In genomic region chr6:27809939-27810767, GRCh38 we compare ENCODE assay signal across 1 cellular context.
A peak's percentile ranks its signal among the peaks of the same experiment; 100 is the strongest.
TF ChIP-seq lines count a peak whose summit lies in the region.

No MANE protein-coding gene starts in this region.

TF ChIP-seq in HepG2, 621 proteins besides CTCF, POLR2A, EP300 and RAD21 (continued from another document and continues in another):
- TF ChIP-seq, protein P1, sequence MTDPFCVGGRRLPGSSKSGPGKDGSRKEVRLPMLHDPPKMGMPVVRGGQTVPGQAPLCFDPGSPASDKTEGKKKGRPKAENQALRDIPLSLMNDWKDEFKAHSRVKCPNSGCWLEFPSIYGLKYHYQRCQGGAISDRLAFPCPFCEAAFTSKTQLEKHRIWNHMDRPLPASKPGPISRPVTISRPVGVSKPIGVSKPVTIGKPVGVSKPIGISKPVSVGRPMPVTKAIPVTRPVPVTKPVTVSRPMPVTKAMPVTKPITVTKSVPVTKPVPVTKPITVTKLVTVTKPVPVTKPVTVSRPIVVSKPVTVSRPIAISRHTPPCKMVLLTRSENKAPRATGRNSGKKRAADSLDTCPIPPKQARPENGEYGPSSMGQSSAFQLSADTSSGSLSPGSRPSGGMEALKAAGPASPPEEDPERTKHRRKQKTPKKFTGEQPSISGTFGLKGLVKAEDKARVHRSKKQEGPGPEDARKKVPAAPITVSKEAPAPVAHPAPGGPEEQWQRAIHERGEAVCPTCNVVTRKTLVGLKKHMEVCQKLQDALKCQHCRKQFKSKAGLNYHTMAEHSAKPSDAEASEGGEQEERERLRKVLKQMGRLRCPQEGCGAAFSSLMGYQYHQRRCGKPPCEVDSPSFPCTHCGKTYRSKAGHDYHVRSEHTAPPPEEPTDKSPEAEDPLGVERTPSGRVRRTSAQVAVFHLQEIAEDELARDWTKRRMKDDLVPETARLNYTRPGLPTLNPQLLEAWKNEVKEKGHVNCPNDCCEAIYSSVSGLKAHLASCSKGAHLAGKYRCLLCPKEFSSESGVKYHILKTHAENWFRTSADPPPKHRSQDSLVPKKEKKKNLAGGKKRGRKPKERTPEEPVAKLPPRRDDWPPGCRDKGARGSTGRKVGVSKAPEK (CRISPR knock-in tag; IDR thresholded peaks at IDR 0.05; ENCODE audit: borderline replicate concordance) = peak; percentile 98
- TF ChIP-seq JDP2 (CRISPR knock-in tag; IDR thresholded peaks at IDR 0.05; ENCODE audit: borderline replicate concordance) (no peak), POGK (CRISPR knock-in tag; conservative IDR thresholded peaks at IDR 0.05) (peak; percentile 74), CCAR2 (optimal IDR thresholded peaks at IDR 0.05; ENCODE audit: low read depth, low read length) (no peak), HNF4A (CRISPR knock-in tag; IDR thresholded peaks at IDR 0.05) (no peak), GZF1 (CRISPR knock-in tag; IDR thresholded peaks at IDR 0.05) (peak; percentile 78; the same call in 1 of the 2 replicates), ZNF337 (CRISPR knock-in tag; IDR thresholded peaks at IDR 0.05; ENCODE audit: borderline replicate concordance, low read depth) (no peak), FOXA1 (IDR thresholded peaks at IDR 0.05) (no peak), FOXA1 (CRISPR knock-in tag; IDR thresholded peaks at IDR 0.05) (peak; percentile 48), FUBP1 (CRISPR knock-in tag; IDR thresholded peaks at IDR 0.05; ENCODE audit: borderline replicate concordance) (peak; percentile 97), ZNF841 (CRISPR knock-in tag; IDR thresholded peaks at IDR 0.05; ENCODE audit: borderline replicate concordance) (no peak), NCOA1 (CRISPR knock-in tag; IDR thresholded peaks at IDR 0.05) (no peak), ZNF326 (CRISPR knock-in tag; IDR thresholded peaks at IDR 0.05; ENCODE audit: borderline replicate concordance) (no peak), AGO1 (IDR thresholded peaks at IDR 0.05; ENCODE audit: low read depth, low read length, poor library complexity, severe bottlenecking) (peak; percentile 80), PLRG1 (conservative IDR thresholded peaks at IDR 0.05) (no peak), ZNF577 (CRISPR knock-in tag; IDR thresholded peaks at IDR 0.05; ENCODE audit: borderline replicate concordance, low read depth) (no peak), TEAD3 (CRISPR knock-in tag; optimal IDR thresholded peaks at IDR 0.05; ENCODE audit: borderline replicate concordance) (peak; percentile 70), ZNF740 (CRISPR knock-in tag; IDR thresholded peaks at IDR 0.05) (peak; percentile 61; the same call in 1 of the 2 replicates), RARG (CRISPR knock-in tag; IDR thresholded peaks at IDR 0.05; ENCODE audit: low read depth) (peak; percentile 97), ZBTB21 (CRISPR knock-in tag; IDR thresholded peaks at IDR 0.05) (no peak), ZNF430 (CRISPR knock-in tag; IDR thresholded peaks at IDR 0.05) (peak; percentile 90; the same call in 1 of the 2 replicates), NR2F2 (IDR thresholded peaks at IDR 0.05; ENCODE audit: borderline replicate concordance, low read depth) (peak; percentile 59; the same call in 1 of the 2 replicates), NFYB (CRISPR knock-in tag; IDR thresholded peaks at IDR 0.05) (peak; percentile 87), ZNF124 (CRISPR knock-in tag; IDR thresholded peaks at IDR 0.05) (no peak), ZSCAN22 (CRISPR knock-in tag; IDR thresholded peaks at IDR 0.05) (0 out of 2 replicates have a peak, but pooled peaks have one; percentile 42), ZNF17 (CRISPR knock-in tag; IDR thresholded peaks at IDR 0.05) (no peak), ZFP41 (CRISPR knock-in tag; IDR thresholded peaks at IDR 0.05; ENCODE audit: borderline replicate concordance) (peak; percentile 92; the same call in 1 of the 2 replicates), KLF15 (CRISPR knock-in tag; IDR thresholded peaks at IDR 0.05; ENCODE audit: borderline replicate concordance) (no peak; the same call in 1 of the 2 replicates), NONO (IDR thresholded peaks at IDR 0.05) (no peak), NONO (CRISPR knock-in tag; conservative IDR thresholded peaks at IDR 0.05) (peak; percentile 84)
- TF ChIP-seq, protein P2, sequence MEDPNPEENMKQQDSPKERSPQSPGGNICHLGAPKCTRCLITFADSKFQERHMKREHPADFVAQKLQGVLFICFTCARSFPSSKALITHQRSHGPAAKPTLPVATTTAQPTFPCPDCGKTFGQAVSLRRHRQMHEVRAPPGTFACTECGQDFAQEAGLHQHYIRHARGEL (CRISPR knock-in tag; IDR thresholded peaks at IDR 0.05) = no peak
- TF ChIP-seq, protein P3, sequence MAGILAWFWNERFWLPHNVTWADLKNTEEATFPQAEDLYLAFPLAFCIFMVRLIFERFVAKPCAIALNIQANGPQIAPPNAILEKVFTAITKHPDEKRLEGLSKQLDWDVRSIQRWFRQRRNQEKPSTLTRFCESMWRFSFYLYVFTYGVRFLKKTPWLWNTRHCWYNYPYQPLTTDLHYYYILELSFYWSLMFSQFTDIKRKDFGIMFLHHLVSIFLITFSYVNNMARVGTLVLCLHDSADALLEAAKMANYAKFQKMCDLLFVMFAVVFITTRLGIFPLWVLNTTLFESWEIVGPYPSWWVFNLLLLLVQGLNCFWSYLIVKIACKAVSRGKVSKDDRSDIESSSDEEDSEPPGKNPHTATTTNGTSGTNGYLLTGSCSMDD (CRISPR knock-in tag; IDR thresholded peaks at IDR 0.05) = no peak
- TF ChIP-seq, protein P4, sequence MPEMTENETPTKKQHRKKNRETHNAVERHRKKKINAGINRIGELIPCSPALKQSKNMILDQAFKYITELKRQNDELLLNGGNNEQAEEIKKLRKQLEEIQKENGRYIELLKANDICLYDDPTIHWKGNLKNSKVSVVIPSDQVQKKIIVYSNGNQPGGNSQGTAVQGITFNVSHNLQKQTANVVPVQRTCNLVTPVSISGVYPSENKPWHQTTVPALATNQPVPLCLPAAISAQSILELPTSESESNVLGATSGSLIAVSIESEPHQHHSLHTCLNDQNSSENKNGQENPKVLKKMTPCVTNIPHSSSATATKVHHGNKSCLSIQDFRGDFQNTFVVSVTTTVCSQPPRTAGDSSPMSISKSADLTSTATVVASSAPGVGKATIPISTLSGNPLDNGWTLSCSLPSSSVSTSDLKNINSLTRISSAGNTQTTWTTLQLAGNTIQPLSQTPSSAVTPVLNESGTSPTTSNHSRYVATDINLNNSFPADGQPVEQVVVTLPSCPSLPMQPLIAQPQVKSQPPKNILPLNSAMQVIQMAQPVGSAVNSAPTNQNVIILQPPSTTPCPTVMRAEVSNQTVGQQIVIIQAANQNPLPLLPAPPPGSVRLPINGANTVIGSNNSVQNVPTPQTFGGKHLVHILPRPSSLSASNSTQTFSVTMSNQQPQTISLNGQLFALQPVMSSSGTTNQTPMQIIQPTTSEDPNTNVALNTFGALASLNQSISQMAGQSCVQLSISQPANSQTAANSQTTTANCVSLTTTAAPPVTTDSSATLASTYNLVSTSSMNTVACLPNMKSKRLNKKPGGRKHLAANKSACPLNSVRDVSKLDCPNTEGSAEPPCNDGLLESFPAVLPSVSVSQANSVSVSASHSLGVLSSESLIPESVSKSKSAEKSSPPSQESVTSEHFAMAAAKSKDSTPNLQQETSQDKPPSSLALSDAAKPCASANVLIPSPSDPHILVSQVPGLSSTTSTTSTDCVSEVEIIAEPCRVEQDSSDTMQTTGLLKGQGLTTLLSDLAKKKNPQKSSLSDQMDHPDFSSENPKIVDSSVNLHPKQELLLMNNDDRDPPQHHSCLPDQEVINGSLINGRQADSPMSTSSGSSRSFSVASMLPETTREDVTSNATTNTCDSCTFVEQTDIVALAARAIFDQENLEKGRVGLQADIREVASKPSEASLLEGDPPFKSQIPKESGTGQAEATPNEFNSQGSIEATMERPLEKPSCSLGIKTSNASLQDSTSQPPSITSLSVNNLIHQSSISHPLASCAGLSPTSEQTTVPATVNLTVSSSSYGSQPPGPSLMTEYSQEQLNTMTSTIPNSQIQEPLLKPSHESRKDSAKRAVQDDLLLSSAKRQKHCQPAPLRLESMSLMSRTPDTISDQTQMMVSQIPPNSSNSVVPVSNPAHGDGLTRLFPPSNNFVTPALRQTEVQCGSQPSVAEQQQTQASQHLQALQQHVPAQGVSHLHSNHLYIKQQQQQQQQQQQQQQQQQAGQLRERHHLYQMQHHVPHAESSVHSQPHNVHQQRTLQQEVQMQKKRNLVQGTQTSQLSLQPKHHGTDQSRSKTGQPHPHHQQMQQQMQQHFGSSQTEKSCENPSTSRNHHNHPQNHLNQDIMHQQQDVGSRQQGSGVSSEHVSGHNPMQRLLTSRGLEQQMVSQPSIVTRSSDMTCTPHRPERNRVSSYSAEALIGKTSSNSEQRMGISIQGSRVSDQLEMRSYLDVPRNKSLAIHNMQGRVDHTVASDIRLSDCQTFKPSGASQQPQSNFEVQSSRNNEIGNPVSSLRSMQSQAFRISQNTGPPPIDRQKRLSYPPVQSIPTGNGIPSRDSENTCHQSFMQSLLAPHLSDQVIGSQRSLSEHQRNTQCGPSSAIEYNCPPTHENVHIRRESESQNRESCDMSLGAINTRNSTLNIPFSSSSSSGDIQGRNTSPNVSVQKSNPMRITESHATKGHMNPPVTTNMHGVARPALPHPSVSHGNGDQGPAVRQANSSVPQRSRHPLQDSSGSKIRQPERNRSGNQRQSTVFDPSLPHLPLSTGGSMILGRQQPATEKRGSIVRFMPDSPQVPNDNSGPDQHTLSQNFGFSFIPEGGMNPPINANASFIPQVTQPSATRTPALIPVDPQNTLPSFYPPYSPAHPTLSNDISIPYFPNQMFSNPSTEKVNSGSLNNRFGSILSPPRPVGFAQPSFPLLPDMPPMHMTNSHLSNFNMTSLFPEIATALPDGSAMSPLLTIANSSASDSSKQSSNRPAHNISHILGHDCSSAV (CRISPR knock-in tag; IDR thresholded peaks at IDR 0.05; ENCODE audit: borderline replicate concordance) = peak; percentile 72; the same call in 1 of the 2 replicates
- TF ChIP-seq, protein P5, sequence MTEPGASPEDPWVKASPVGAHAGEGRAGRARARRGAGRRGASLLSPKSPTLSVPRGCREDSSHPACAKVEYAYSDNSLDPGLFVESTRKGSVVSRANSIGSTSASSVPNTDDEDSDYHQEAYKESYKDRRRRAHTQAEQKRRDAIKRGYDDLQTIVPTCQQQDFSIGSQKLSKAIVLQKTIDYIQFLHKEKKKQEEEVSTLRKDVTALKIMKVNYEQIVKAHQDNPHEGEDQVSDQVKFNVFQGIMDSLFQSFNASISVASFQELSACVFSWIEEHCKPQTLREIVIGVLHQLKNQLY (CRISPR knock-in tag; IDR thresholded peaks at IDR 0.05) = no peak
- TF ChIP-seq, protein P6, sequence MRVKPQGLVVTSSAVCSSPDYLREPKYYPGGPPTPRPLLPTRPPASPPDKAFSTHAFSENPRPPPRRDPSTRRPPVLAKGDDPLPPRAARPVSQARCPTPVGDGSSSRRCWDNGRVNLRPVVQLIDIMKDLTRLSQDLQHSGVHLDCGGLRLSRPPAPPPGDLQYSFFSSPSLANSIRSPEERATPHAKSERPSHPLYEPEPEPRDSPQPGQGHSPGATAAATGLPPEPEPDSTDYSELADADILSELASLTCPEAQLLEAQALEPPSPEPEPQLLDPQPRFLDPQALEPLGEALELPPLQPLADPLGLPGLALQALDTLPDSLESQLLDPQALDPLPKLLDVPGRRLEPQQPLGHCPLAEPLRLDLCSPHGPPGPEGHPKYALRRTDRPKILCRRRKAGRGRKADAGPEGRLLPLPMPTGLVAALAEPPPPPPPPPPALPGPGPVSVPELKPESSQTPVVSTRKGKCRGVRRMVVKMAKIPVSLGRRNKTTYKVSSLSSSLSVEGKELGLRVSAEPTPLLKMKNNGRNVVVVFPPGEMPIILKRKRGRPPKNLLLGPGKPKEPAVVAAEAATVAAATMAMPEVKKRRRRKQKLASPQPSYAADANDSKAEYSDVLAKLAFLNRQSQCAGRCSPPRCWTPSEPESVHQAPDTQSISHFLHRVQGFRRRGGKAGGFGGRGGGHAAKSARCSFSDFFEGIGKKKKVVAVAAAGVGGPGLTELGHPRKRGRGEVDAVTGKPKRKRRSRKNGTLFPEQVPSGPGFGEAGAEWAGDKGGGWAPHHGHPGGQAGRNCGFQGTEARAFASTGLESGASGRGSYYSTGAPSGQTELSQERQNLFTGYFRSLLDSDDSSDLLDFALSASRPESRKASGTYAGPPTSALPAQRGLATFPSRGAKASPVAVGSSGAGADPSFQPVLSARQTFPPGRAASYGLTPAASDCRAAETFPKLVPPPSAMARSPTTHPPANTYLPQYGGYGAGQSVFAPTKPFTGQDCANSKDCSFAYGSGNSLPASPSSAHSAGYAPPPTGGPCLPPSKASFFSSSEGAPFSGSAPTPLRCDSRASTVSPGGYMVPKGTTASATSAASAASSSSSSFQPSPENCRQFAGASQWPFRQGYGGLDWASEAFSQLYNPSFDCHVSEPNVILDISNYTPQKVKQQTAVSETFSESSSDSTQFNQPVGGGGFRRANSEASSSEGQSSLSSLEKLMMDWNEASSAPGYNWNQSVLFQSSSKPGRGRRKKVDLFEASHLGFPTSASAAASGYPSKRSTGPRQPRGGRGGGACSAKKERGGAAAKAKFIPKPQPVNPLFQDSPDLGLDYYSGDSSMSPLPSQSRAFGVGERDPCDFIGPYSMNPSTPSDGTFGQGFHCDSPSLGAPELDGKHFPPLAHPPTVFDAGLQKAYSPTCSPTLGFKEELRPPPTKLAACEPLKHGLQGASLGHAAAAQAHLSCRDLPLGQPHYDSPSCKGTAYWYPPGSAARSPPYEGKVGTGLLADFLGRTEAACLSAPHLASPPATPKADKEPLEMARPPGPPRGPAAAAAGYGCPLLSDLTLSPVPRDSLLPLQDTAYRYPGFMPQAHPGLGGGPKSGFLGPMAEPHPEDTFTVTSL (CRISPR knock-in tag; IDR thresholded peaks at IDR 0.05; ENCODE audit: borderline replicate concordance) = peak; percentile 80
